1 cellular context compared by ENCODE assay signal in the genomic region with DNA sequence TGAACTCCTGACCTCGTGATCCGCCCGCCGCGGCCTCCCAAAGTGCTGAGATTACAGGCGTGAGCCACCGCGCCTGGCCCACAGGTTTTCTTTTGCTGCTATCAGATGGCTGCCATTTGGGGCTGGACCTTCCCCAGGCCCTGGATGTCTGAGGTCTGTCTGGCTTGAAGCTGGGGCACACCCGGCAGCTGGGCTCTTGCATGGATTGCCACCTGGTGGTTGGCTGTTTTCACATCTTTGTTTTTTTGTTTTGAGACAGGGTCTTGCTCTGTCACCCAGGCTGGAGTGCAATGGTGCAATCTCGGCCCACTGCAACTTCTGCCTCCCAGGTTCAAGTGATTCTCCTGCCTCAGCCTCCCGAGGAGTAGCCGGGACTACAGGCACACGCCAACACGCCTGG.
TF ChIP-seq lines count a peak whose summit lies in the region.

No MANE protein-coding gene starts in this region.

TF ChIP-seq in HepG2, 621 proteins besides CTCF, POLR2A, EP300 and RAD21:
- peak; percentile 39 for TF ChIP-seq STAG1 (CRISPR knock-in tag; IDR thresholded peaks at IDR 0.05)
